ENCODE assay signal across 10 cellular contexts in the genomic region with DNA sequence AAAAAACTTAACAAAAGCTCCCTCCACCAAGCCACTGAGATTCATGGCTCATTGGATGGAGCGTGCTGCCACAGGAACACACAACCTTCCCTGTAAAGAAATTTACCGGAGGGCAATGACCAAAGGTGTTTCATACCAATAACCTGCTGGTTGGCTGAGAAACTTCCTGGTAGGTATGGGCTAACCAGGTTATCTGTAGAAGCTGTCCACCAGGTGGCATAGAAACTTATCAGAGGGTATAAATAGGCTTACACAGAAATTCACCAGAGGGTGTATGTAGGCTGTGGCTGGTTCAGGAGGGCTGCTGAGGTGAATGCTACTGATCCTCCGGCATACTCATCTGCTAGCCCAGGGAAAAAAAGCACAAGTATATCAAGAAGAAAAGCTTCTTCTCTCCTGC. TPM values are rescaled to one million over a fixed set of nuclear protein-coding genes. Genes with fewer than 3 reads are reported as not detected.
A peak's percentile ranks its signal among the peaks of the same experiment; 100 is the strongest.
DNase-seq lines count a peak whose midpoint lies in the region; ATAC-seq and TF ChIP-seq lines count a peak whose summit lies in the region.
"Had no signal": no experiment of that assay in that cellular context is flagged by ENCODE, and none has a peak within 500 bp of the region (broad histone marks: within the 10 kb centered on the region; RNA-seq: fewer than 3 reads in every experiment).

No MANE protein-coding gene starts in this region.

- no peak for TF ChIP-seq POLR2A in HCT116 (IDR thresholded peaks at IDR 0.05; ENCODE audit: borderline replicate concordance, extremely low read depth, insufficient read depth, insufficient read length)

- POLR2A ChIA-PET in HCT116 (lab: Charles Lee) (no interaction called here), T-cell (lab: Charles Lee) (interaction anchor here in 1 of 2 donors (0.6 kb wide), 2 partner anchors 76 to 307 kb away, joined by 3 read pairs; no protein-coding TSS in a partner anchor)

- H3K27ac Mint-ChIP-seq in CD4-positive, CD25-positive, alpha-beta regulatory T cell: no peak overlapping the region
- no peak overlapping the region for H3K27ac Mint-ChIP-seq in T-cell
- H3K27ac Mint-ChIP-seq: activated naive CD4-positive, alpha-beta T cell treated with anti-CD3 and anti-CD28 coated beads, Interleukin-2, amount 50 U/mL, for 24 hours had no signal

- H3K27ac ChIP-seq in CD4-positive, CD25-positive, alpha-beta regulatory T cell (ENCODE audit: insufficient read depth, low read length, poor library complexity, severe bottlenecking): no peak overlapping the region
- H3K27ac ChIP-seq in HCT116 (ENCODE audit: low read depth, low read length): no peak overlapping the region

- peaks cover 0 to 9% (median 4%) of the 10 kb centered on the region in 4 donors for H3K4me1 Mint-ChIP-seq in CD4-positive, CD25-positive, alpha-beta regulatory T cell
- H3K4me1 Mint-ChIP-seq in T-cell: peaks cover 0 to 2% (median 0%) of the 10 kb centered on the region in 3 donors
- H3K4me1 Mint-ChIP-seq: activated naive CD4-positive, alpha-beta T cell treated with anti-CD3 and anti-CD28 coated beads, Interleukin-2, amount 50 U/mL, for 24 hours had no signal

- no peak overlapping the region for H3K4me3 ChIP-seq in CD4-positive, CD25-positive, alpha-beta regulatory T cell (ENCODE audit: low read depth, low read length)
- H3K4me3 ChIP-seq in HCT116 (replicated peaks in 1 of 2; ENCODE audit: low read depth in 1 of 2, low read length in 2 of 2): no peak overlapping the region

- CTCF ChIA-PET in HCT116 (lab: Charles Lee) (interaction anchor here (1.2 to 1.5 kb wide), 3 partner anchors 18 to 91 kb away, joined by 3 to 5 read pairs (median 3); no protein-coding TSS in a partner anchor), T-cell (lab: Charles Lee) (interaction anchor here (0.6 to 1.8 kb wide), 6 partner anchors 9 to 1771 kb away, joined by 3 to 13 read pairs (median 3); no protein-coding TSS in a partner anchor)

- H3K36me3 ChIP-seq in CD4-positive, CD25-positive, alpha-beta regulatory T cell (ENCODE audit: control insufficient read depth, insufficient read depth, low read length): no peaks in the 10 kb centered on the region
- H3K36me3 ChIP-seq in HCT116 (ENCODE audit: control insufficient read depth in 1 of 2, insufficient read depth in 2 of 2, low read length in 2 of 2): no peaks in the 10 kb centered on the region

- RAD21 ChIA-PET in HCT116 (lab: Charles Lee; ENCODE audit: low non-redundant PET in 1 of 2, low total read pairs in 2 of 2, uncharacterized antibody in 2 of 2, unreplicated experiment in 2 of 2): no interaction called here

- TF ChIP-seq RAD21 in HCT116 (IDR thresholded peaks at IDR 0.05; ENCODE audit: low read depth): peak; percentile 58

- peak; percentile 6 to 37 (median 28) for DNase-seq in CD4-positive, CD25-positive, alpha-beta regulatory T cell
- peak; percentile 56 for DNase-seq in HCT116 (ENCODE audit: low read depth, low spot score)
- peak in 11 of 34 experiments; percentile 1 to 29 (median 11) for DNase-seq in T-cell
- peak; percentile 62 for DNase-seq in kidney tubule cell (ENCODE audit: low spot score)
- no peak for DNase-seq in stimulated activated CD4-positive, alpha-beta T cell treated with anti-CD3 and anti-CD28 coated beads, Interleukin-4, amount 100 ng/mL, for 24 hours
- DNase-seq in NOMO-1 treated with DMSO at 0.1 percent for 48 hours (lab: John Stamatoyannopoulos, UW; ENCODE audit: unreplicated experiment): no peak
- DNase-seq: NCI-H345 had no signal

- H3K9ac ChIP-seq in HCT116 (ENCODE audit: low read length): no peak overlapping the region

- no peak overlapping the region for H2AFZ ChIP-seq in HCT116 (ENCODE audit: low read depth, low read length, poor library complexity, severe bottlenecking)

- peak; percentile 68 to 69 for ATAC-seq in CD4-positive, CD25-positive, alpha-beta regulatory T cell (ENCODE audit: low read depth in 2 of 2)
- ATAC-seq in HCT116 (peak; percentile 100), T-cell (replicated peaks in 1 of 4) (peak in 3 of 4 experiments; percentile 54 to 69 (median 60)), HG03108 (IDR thresholded peaks at IDR 0.05; ENCODE audit: unreplicated experiment) (no peak)
- no peak for ATAC-seq in activated CD4-positive, CD25-positive, alpha-beta regulatory T cell treated with anti-CD3 and anti-CD28 coated beads, Interleukin-2, amount 50 U/mL, for 24 hours

- H3K4me3 Mint-ChIP-seq in CD4-positive, CD25-positive, alpha-beta regulatory T cell: no peak overlapping the region
- H3K4me3 Mint-ChIP-seq in T-cell: no peak overlapping the region
- H3K4me3 Mint-ChIP-seq: activated naive CD4-positive, alpha-beta T cell treated with anti-CD3 and anti-CD28 coated beads, Interleukin-2, amount 50 U/mL, for 24 hours had no signal

- H3K79me2 ChIP-seq in HCT116 (ENCODE audit: insufficient read depth, low read length): no peaks in the 10 kb centered on the region

- no peaks in the 10 kb centered on the region for H4K20me1 ChIP-seq in HCT116 (ENCODE audit: insufficient read depth)

- H3K27me3 Mint-ChIP-seq in CD4-positive, CD25-positive, alpha-beta regulatory T cell: no peaks in the 10 kb centered on the region
- no peaks in the 10 kb centered on the region for H3K27me3 Mint-ChIP-seq in T-cell
- H3K27me3 Mint-ChIP-seq: activated naive CD4-positive, alpha-beta T cell treated with anti-CD3 and anti-CD28 coated beads, Interleukin-2, amount 50 U/mL, for 24 hours had no signal

- no TSS peak for BruUV-seq in HCT116 (replicated peaks; lab: Mats Ljungman, UMichigan)

- peaks cover 8% of the 10 kb centered on the region for H3K36me3 Mint-ChIP-seq in CD4-positive, CD25-positive, alpha-beta regulatory T cell
- peaks cover 46% of the 10 kb centered on the region for H3K36me3 Mint-ChIP-seq in T-cell

- no peaks in the 10 kb centered on the region for H3K4me1 ChIP-seq in CD4-positive, CD25-positive, alpha-beta regulatory T cell (ENCODE audit: control insufficient read depth, insufficient read depth, low read length, poor library complexity, severe bottlenecking)
- H3K4me1 ChIP-seq in HCT116 (ENCODE audit: control insufficient read depth in 1 of 2, insufficient read depth in 2 of 2, low read length in 2 of 2): peaks cover 0 to 5% of the 10 kb centered on the region in 2 experiments; a peak in 2 of 4 replicates

- H3K9me2 ChIP-seq in HCT116 (ENCODE audit: insufficient read depth): no peaks in the 10 kb centered on the region

- H3K9me3 Mint-ChIP-seq in CD4-positive, CD25-positive, alpha-beta regulatory T cell: no peaks in the 10 kb centered on the region
- H3K9me3 Mint-ChIP-seq in T-cell: no peaks in the 10 kb centered on the region
- H3K9me3 Mint-ChIP-seq: activated naive CD4-positive, alpha-beta T cell treated with anti-CD3 and anti-CD28 coated beads, Interleukin-2, amount 50 U/mL, for 24 hours had no signal

- H3K27me3 ChIP-seq in CD4-positive, CD25-positive, alpha-beta regulatory T cell (ENCODE audit: control insufficient read depth, insufficient read depth, low read length): no peaks in the 10 kb centered on the region
- no peaks in the 10 kb centered on the region for H3K27me3 ChIP-seq in HCT116 (ENCODE audit: insufficient read depth, low read length)

- intact Hi-C loops in HCT116 (cut with micrococcal nuclease): no loop called here

- H3K9me3 ChIP-seq in CD4-positive, CD25-positive, alpha-beta regulatory T cell (ENCODE audit: control insufficient read depth in 2 of 2, low read length in 2 of 2): no peaks in the 10 kb centered on the region
- H3K9me3 ChIP-seq in HCT116 (ENCODE audit: control insufficient read depth in 1 of 2, insufficient read depth in 1 of 2, low read depth in 1 of 2, low read length in 2 of 2): no peaks in the 10 kb centered on the region

- TF ChIP-seq CTCF in HCT116 (IDR thresholded peaks at IDR 0.05 in 2 of 3, conservative IDR thresholded peaks at IDR 0.05 in 1 of 3; ENCODE audit: borderline replicate concordance in 1 of 3, insufficient read depth in 1 of 3, low read depth in 2 of 3, low read length in 2 of 3): peak; percentile 53 to 61 (median 57); a peak in 5 of 6 replicates

- H3K4me2 ChIP-seq in HCT116 (ENCODE audit: low read length): no peak overlapping the region

TF ChIP-seq in HCT116, 20 proteins besides CTCF, POLR2A, EP300 and RAD21 (continues in another document):
- TF ChIP-seq, protein P1, sequence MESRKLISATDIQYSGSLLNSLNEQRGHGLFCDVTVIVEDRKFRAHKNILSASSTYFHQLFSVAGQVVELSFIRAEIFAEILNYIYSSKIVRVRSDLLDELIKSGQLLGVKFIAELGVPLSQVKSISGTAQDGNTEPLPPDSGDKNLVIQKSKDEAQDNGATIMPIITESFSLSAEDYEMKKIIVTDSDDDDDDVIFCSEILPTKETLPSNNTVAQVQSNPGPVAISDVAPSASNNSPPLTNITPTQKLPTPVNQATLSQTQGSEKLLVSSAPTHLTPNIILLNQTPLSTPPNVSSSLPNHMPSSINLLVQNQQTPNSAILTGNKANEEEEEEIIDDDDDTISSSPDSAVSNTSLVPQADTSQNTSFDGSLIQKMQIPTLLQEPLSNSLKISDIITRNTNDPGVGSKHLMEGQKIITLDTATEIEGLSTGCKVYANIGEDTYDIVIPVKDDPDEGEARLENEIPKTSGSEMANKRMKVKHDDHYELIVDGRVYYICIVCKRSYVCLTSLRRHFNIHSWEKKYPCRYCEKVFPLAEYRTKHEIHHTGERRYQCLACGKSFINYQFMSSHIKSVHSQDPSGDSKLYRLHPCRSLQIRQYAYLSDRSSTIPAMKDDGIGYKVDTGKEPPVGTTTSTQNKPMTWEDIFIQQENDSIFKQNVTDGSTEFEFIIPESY (IDR thresholded peaks at IDR 0.05; ENCODE audit: extremely low read depth, insufficient replicate concordance, low read length): no peak
- TF ChIP-seq CBX3 (IDR thresholded peaks at IDR 0.05; ENCODE audit: low read depth) (no peak), JUND (IDR thresholded peaks at IDR 0.05) (no peak), EZH2phosphoT487 (IDR thresholded peaks at IDR 0.05; ENCODE audit: borderline replicate concordance) (no peak), SIN3A (IDR thresholded peaks at IDR 0.05; ENCODE audit: low read depth) (no peak), SRF (IDR thresholded peaks at IDR 0.05; ENCODE audit: low read depth) (no peak), ELF1 (IDR thresholded peaks at IDR 0.05; ENCODE audit: borderline replicate concordance, low read depth) (no peak)
- TF ChIP-seq, protein P2, sequence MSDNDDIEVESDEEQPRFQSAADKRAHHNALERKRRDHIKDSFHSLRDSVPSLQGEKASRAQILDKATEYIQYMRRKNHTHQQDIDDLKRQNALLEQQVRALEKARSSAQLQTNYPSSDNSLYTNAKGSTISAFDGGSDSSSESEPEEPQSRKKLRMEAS (IDR thresholded peaks at IDR 0.05): no peak

RNA-seq across cellular contexts. Expression of a gene that starts 27.1 kb away (rescaled TPM):
- total RNA-seq in CD4-positive, CD25-positive, alpha-beta regulatory T cell: 9.9 TPM
- 10 to 100 TPM in 2 of 4 donors, 1 to 10 TPM in 2; 7.3 to 12.0 (median 9.2) TPM for polyA plus RNA-seq in CD4-positive, CD25-positive, alpha-beta regulatory T cell
- total RNA-seq in HCT116 (2021; ENCODE audit: unreplicated experiment): 7.8 TPM
- polyA plus RNA-seq in HCT116 (2012): 2.0 and 3.4 TPM in 2 replicates
- 10 to 100 TPM in 2 of 5 donors, 1 to 10 TPM in 3; 7.4 to 11.5 (median 8.8) TPM for total RNA-seq in T-cell

RNA-seq across cellular contexts. Expression of a gene that starts 58.3 kb away (rescaled TPM):
- 33.2 TPM for total RNA-seq in CD4-positive, CD25-positive, alpha-beta regulatory T cell
- polyA plus RNA-seq in CD4-positive, CD25-positive, alpha-beta regulatory T cell: 10 to 100 TPM; 27.3 to 37.8 (median 33.1) TPM
- total RNA-seq in HCT116 (2021; ENCODE audit: unreplicated experiment) (31.3 TPM), T-cell (10 to 100 TPM; 29.8 to 36.5 (median 31.2) TPM)
- polyA plus RNA-seq in HCT116 (2012): 20.9 and 22.1 TPM in 2 replicates

Comparison
In these comparisons a context has a peak if more than half of its experiments do, and no peak if none do; other contexts are left out.
1. ATAC-seq: peak in CD4-positive, CD25-positive, alpha-beta regulatory T cell (2 of 2), HCT116 (single experiment) and T-cell (3 of 4); none in activated CD4-positive, CD25-positive, alpha-beta regulatory T cell treated with anti-CD3 and anti-CD28 coated beads, Interleukin-2, amount 50 U/mL, for 24 hours (0 of 2) and HG03108 (single experiment).
2. DNase-seq: peak in CD4-positive, CD25-positive, alpha-beta regulatory T cell (3 of 3), HCT116 (single experiment) and kidney tubule cell (single experiment); none in stimulated activated CD4-positive, alpha-beta T cell treated with anti-CD3 and anti-CD28 coated beads, Interleukin-4, amount 100 ng/mL, for 24 hours (single experiment) and NOMO-1 treated with DMSO at 0.1 percent for 48 hours (single experiment).